In genomic region chr4:77920371-77920770, GRCh38 we compare ENCODE assay signal across 20 cellular contexts. TPM values are rescaled to one million over a fixed set of nuclear protein-coding genes. Genes with fewer than 3 reads are reported as not detected.
DNase-seq lines count a peak whose midpoint lies in the region; ATAC-seq and TF ChIP-seq lines count a peak whose summit lies in the region.
"Had no signal": no experiment of that assay in that cellular context is flagged by ENCODE, and none has a peak within 500 bp of the region (broad histone marks: within the 10 kb centered on the region; RNA-seq: fewer than 3 reads in every experiment).

No MANE protein-coding gene starts in this region.

- no peak for TF ChIP-seq CTCF in Caco-2 (IDR thresholded peaks at IDR 0.05; ENCODE audit: insufficient read depth in 1 of 2, low read depth in 1 of 2, low read length in 1 of 2, severe bottlenecking in 1 of 2, unreplicated experiment in 1 of 2)
- TF ChIP-seq CTCF in HFFc6 (IDR thresholded peaks at IDR 0.05) = no peak
- TF ChIP-seq CTCF in esophagus squamous epithelium (IDR thresholded peaks at IDR 0.05) = no peak

- H3K27me3 ChIP-seq in Caco-2 (replicated peaks; ENCODE audit: control insufficient read depth, insufficient read depth, low read length) (no peaks in the 10 kb centered on the region), mesendoderm (ENCODE audit: insufficient read depth, low read length, poor library complexity) (no peaks in the 10 kb centered on the region), esophagus squamous epithelium (no peaks in the 10 kb centered on the region)
- H3K27me3 ChIP-seq in CD4-positive, alpha-beta memory T cell (ENCODE audit: insufficient read depth, low read length) = no peaks in the 10 kb centered on the region
- H3K27me3 ChIP-seq: cardiac muscle cell, left lung, MG63 had no signal

- H3K79me2 ChIP-seq in mesendoderm (ENCODE audit: control insufficient read depth, insufficient read depth, low read length) = no peaks in the 10 kb centered on the region

- no peak overlapping the region for H4K8ac ChIP-seq in mesendoderm (ENCODE audit: low read depth, low read length)

- no peak overlapping the region for H2BK120ac ChIP-seq in mesendoderm (ENCODE audit: low read depth, low read length)

- H3K9ac ChIP-seq in mesendoderm (ENCODE audit: low read length) = no peak overlapping the region

- CTCF ChIA-PET in Caco-2 (lab: Charles Lee) = no interaction called here
- CTCF ChIA-PET in CD4-positive, alpha-beta memory T cell (lab: Charles Lee; ENCODE audit: partially characterized antibody) = no interaction called here

- H3K56ac ChIP-seq in mesendoderm (ENCODE audit: low read length) = no peak overlapping the region

- H3K18ac ChIP-seq in mesendoderm (ENCODE audit: low read length) = no peak overlapping the region

- H3K27ac ChIP-seq in caudate nucleus (ENCODE audit: low read depth, low read length) = peak overlapping the region; percentile 33
- no peak overlapping the region for H3K27ac ChIP-seq in mesendoderm (ENCODE audit: low read depth, low read length)
- H3K27ac ChIP-seq in esophagus squamous epithelium = peak overlapping the region in 2 of 4 donors; percentile 40 to 46
- H3K27ac ChIP-seq in CD4-positive, alpha-beta memory T cell (ENCODE audit: low read depth, low read length) = no peak overlapping the region
- H3K27ac ChIP-seq: cardiac muscle cell, VCaP had no signal

- peaks cover 7% of the 10 kb centered on the region for H3K4me1 ChIP-seq in Caco-2
- H3K4me1 ChIP-seq in mesendoderm (ENCODE audit: control insufficient read depth, low read depth, low read length) = no peaks in the 10 kb centered on the region
- H3K4me1 ChIP-seq in esophagus squamous epithelium = peaks cover 0 to 35% (median 0%) of the 10 kb centered on the region in 3 donors
- no peaks in the 10 kb centered on the region for H3K4me1 ChIP-seq in CD4-positive, alpha-beta memory T cell (ENCODE audit: insufficient read depth, low read length)

- H3K23ac ChIP-seq in mesendoderm (ENCODE audit: low read length) = no peak overlapping the region

- H3K36me3 ChIP-seq in Caco-2 (ENCODE audit: control insufficient read depth, insufficient read depth, low read length) = no peaks in the 10 kb centered on the region
- no peaks in the 10 kb centered on the region for H3K36me3 ChIP-seq in mesendoderm (ENCODE audit: control insufficient read depth, insufficient read depth, low read length)
- H3K36me3 ChIP-seq in esophagus squamous epithelium = peaks cover 0 to 12% (median 0%) of the 10 kb centered on the region in 3 donors
- no peaks in the 10 kb centered on the region for H3K36me3 ChIP-seq in CD4-positive, alpha-beta memory T cell (ENCODE audit: insufficient read depth, low read length)
- H3K36me3 ChIP-seq: cardiac muscle cell, left lung had no signal

- H3K27ac Mint-ChIP-seq in Caco-2 (ENCODE audit: unreplicated experiment) = peak overlapping the region; percentile 43
- H3K27ac Mint-ChIP-seq in HFFc6 = peak overlapping the region; percentile 92
- H3K27ac Mint-ChIP-seq in CD4-positive, alpha-beta memory T cell = peak overlapping the region in 2 of 7 donors; percentile 16 to 58
- H3K27ac Mint-ChIP-seq: IgD-negative memory B cell had no signal

- H3K4ac ChIP-seq in mesendoderm (ENCODE audit: low read depth, low read length) = no peak overlapping the region

- no CpG with 5 or more reads among the region's 3 CpGs for WGBS in mesendoderm (ENCODE audit: extremely low coverage, insufficient coverage, low lambda C conversion rate)
- 77 to 88% methylated on average over 3 of the region's 3 CpGs for WGBS in esophagus squamous epithelium, 2 donors

- no peak overlapping the region for H2AK5ac ChIP-seq in mesendoderm (ENCODE audit: low read length)

- intact Hi-C loops in Caco-2 (cut with micrococcal nuclease; ENCODE audit: unreplicated experiment) = no loop called here
- intact Hi-C loops in esophagus squamous epithelium (cut with DNase I) = no loop called here
- intact Hi-C loops in CD4-positive, alpha-beta memory T cell (cut with micrococcal nuclease) = no loop called here

- DNase-seq in Caco-2 (no peak), HFFc6 (no peak), caudate nucleus (lab: John Stamatoyannopoulos, UW) (no peak), mesendoderm (peak; percentile 25), esophagus squamous epithelium (lab: John Stamatoyannopoulos, UW) (no peak), NCI-H774 (lab: John Stamatoyannopoulos, UW) (no peak)
- DNase-seq in CD4-positive, alpha-beta memory T cell = no peak
- DNase-seq: activated CD4-positive, alpha-beta T cell treated with anti-CD3 and anti-CD28 coated beads, Interleukin-2, amount 50 U/mL, for 4 hours; activated CD8-positive, alpha-beta memory T cell treated with anti-CD3 and anti-CD28 coated beads, Interleukin-2, amount 50 U/mL, for 48 hours; activated gamma-delta T cell; COR-L47; left lung; MG63; NCI-H1436; NCI-H526 treated with DMSO at 0.1 percent for 48 hours; stimulated activated CD4-positive, alpha-beta T cell treated with anti-CD3 and anti-CD28 coated beads, Interleukin-12 subunit alpha, Interleukin-12 subunit beta, amount 100 ng/mL, for 4 hours had no signal

- no peak overlapping the region for H3K4me2 ChIP-seq in mesendoderm (ENCODE audit: low read length)

- ATAC-seq in HG02610 (IDR thresholded peaks at IDR 0.05; ENCODE audit: unreplicated experiment) = no peak

- no peak for TF ChIP-seq POLR2A in esophagus squamous epithelium (IDR thresholded peaks at IDR 0.05)

- H3K4me3 ChIP-seq in Caco-2 (ENCODE audit: low read depth, low read length) = no peak overlapping the region
- H3K4me3 ChIP-seq in mesendoderm (ENCODE audit: low read length) = no peak overlapping the region
- no peak overlapping the region for H3K4me3 ChIP-seq in esophagus squamous epithelium
- H3K4me3 ChIP-seq in CD4-positive, alpha-beta memory T cell (ENCODE audit: low read length in 2 of 2) = no peak overlapping the region
- H3K4me3 ChIP-seq: cardiac muscle cell, left lung, MG63 had no signal

- POLR2A ChIA-PET in Caco-2 (lab: Charles Lee) = no interaction called here
- POLR2A ChIA-PET in CD4-positive, alpha-beta memory T cell (lab: Charles Lee; ENCODE audit: partially characterized antibody) = no interaction called here

- peaks cover 4% of the 10 kb centered on the region for H3K36me3 Mint-ChIP-seq in Caco-2 (ENCODE audit: insufficient read depth, unreplicated experiment)
- peaks cover 35% of the 10 kb centered on the region for H3K36me3 Mint-ChIP-seq in HFFc6 (ENCODE audit: low read depth)
- H3K36me3 Mint-ChIP-seq in CD4-positive, alpha-beta memory T cell = peaks cover 45 to 46% of the 10 kb centered on the region in 2 donors

- H3K4me3 Mint-ChIP-seq in Caco-2 (ENCODE audit: unreplicated experiment) (no peak overlapping the region), HFFc6 (no peak overlapping the region)
- no peak overlapping the region for H3K4me3 Mint-ChIP-seq in CD4-positive, alpha-beta memory T cell
- H3K4me3 Mint-ChIP-seq: IgD-negative memory B cell had no signal

- H3K4me1 Mint-ChIP-seq in Caco-2 (ENCODE audit: low read depth, unreplicated experiment) (peaks cover 25% of the 10 kb centered on the region), HFFc6 (ENCODE audit: low read depth) (peaks cover 46% of the 10 kb centered on the region)
- peaks cover 0 to 5% (median 4%) of the 10 kb centered on the region in 4 donors for H3K4me1 Mint-ChIP-seq in CD4-positive, alpha-beta memory T cell

- H3K9me3 ChIP-seq in Caco-2 (no peaks in the 10 kb centered on the region), esophagus squamous epithelium (no peaks in the 10 kb centered on the region)
- H3K9me3 ChIP-seq in CD4-positive, alpha-beta memory T cell (ENCODE audit: control insufficient read depth in 1 of 2, low read length in 2 of 2) = no peaks in the 10 kb centered on the region

- no peak overlapping the region for H2BK15ac ChIP-seq in mesendoderm (replicated peaks; ENCODE audit: low read depth)

- H4K5ac ChIP-seq in mesendoderm (ENCODE audit: low read length) = no peak overlapping the region

- H3K27me3 Mint-ChIP-seq in Caco-2 (ENCODE audit: insufficient read depth, unreplicated experiment) (no peaks in the 10 kb centered on the region), HFFc6 (ENCODE audit: insufficient read depth) (no peaks in the 10 kb centered on the region; the same call in 1 of the 2 replicates)
- no peaks in the 10 kb centered on the region for H3K27me3 Mint-ChIP-seq in CD4-positive, alpha-beta memory T cell
- H3K27me3 Mint-ChIP-seq: IgD-negative memory B cell had no signal

- H3K9me3 Mint-ChIP-seq in Caco-2 (ENCODE audit: unreplicated experiment) (peaks cover 14% of the 10 kb centered on the region), HFFc6 (0 out of 2 replicates have a peak, but pooled peaks cover 1% of the 10 kb centered on the region)
- H3K9me3 Mint-ChIP-seq in CD4-positive, alpha-beta memory T cell = peaks cover 0 to 13% (median 3%) of the 10 kb centered on the region in 8 donors

- H3K79me1 ChIP-seq in mesendoderm (ENCODE audit: low read length) = no peaks in the 10 kb centered on the region

- H2BK5ac ChIP-seq in mesendoderm (ENCODE audit: low read length) = no peak overlapping the region

- BruUV-seq in Caco-2 (replicated peaks; lab: Mats Ljungman, UMichigan) = no TSS peak

RNA-seq across cellular contexts. Expression of gene MRPL1, which starts 57.7 kb away (rescaled TPM):
- total RNA-seq in Caco-2 (2022) (38.4 and 42.0 TPM in 2 replicates), esophagus squamous epithelium (10 to 100 TPM; 12.9 to 34.5 (median 28.4) TPM)
- total RNA-seq in HFFc6 (2021; fragmentation: NEBNext Ultra II Directional; extraction: Animal tissue kit (Norgen Biotek cat#: 25700)) = 10 to 100 TPM; 29.2 to 48.8 (median 45.1) TPM
- 100 TPM for polyA plus RNA-seq in mesendoderm (2013, experiment 1 of 2)
- 103 TPM for polyA plus RNA-seq in mesendoderm (2013, experiment 2 of 2)
- 10 to 100 TPM; 18.6 to 23.3 TPM for total RNA-seq in CD4-positive, alpha-beta memory T cell
- polyA plus RNA-seq in CD4-positive, alpha-beta memory T cell = 10 to 100 TPM; 26.7 to 46.4 TPM
